1 cellular context compared by ENCODE assay signal in the genomic region with DNA sequence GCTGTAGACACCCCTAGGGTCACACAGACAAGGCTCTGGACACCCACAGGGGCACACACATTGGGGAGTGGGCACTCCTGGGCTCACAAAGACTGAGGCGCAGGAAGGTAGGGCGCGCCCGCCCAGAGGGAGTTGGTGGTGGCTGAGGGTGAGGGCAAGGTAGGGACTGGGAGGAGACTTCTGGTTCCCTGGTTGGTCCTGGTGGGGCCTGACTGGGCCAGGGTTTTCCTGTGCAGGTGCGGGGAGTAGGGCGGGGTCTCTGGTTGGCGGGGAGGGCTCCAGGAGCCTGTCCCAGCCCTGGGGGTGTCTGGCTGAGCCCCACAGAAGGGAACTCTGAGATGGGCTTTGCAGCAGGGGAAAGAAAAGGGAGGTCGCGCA.
TF ChIP-seq lines count a peak whose summit lies in the region.

No MANE protein-coding gene starts in this region.

TF ChIP-seq in IMR-90, 13 proteins besides CTCF, POLR2A, EP300 and RAD21:
- TF ChIP-seq CEBPB (IDR thresholded peaks at IDR 0.05; ENCODE audit: low read depth, low read length) = no peak
- no peak for TF ChIP-seq FOS (IDR thresholded peaks at IDR 0.05; ENCODE audit: low read depth, low read length)
- no peak for TF ChIP-seq RCOR1 (IDR thresholded peaks at IDR 0.05; ENCODE audit: insufficient replicate concordance, low read length)
- TF ChIP-seq, protein P1, sequence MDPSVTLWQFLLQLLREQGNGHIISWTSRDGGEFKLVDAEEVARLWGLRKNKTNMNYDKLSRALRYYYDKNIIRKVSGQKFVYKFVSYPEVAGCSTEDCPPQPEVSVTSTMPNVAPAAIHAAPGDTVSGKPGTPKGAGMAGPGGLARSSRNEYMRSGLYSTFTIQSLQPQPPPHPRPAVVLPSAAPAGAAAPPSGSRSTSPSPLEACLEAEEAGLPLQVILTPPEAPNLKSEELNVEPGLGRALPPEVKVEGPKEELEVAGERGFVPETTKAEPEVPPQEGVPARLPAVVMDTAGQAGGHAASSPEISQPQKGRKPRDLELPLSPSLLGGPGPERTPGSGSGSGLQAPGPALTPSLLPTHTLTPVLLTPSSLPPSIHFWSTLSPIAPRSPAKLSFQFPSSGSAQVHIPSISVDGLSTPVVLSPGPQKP (IDR thresholded peaks at IDR 0.05; ENCODE audit: borderline replicate concordance, low read depth, low read length) = no peak
- TF ChIP-seq, protein P2, sequence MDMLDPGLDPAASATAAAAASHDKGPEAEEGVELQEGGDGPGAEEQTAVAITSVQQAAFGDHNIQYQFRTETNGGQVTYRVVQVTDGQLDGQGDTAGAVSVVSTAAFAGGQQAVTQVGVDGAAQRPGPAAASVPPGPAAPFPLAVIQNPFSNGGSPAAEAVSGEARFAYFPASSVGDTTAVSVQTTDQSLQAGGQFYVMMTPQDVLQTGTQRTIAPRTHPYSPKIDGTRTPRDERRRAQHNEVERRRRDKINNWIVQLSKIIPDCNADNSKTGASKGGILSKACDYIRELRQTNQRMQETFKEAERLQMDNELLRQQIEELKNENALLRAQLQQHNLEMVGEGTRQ (IDR thresholded peaks at IDR 0.05; ENCODE audit: low read depth, low read length) = no peak
- no peak for TF ChIP-seq MXI1 (IDR thresholded peaks at IDR 0.05; ENCODE audit: borderline replicate concordance, low read depth, low read length)
- no peak for TF ChIP-seq RFX5 (IDR thresholded peaks at IDR 0.05; ENCODE audit: low read depth, low read length)
- TF ChIP-seq CHD1 (IDR thresholded peaks at IDR 0.05; ENCODE audit: low read depth, low read length) = no peak
- no peak for TF ChIP-seq MAFK (IDR thresholded peaks at IDR 0.05; ENCODE audit: low read depth, low read length)
- no peak for TF ChIP-seq NFE2L2 (IDR thresholded peaks at IDR 0.05; ENCODE audit: low read depth, low read length)
- no peak for TF ChIP-seq BHLHE40 (IDR thresholded peaks at IDR 0.05; ENCODE audit: low read depth, low read length)
- TF ChIP-seq SMC3 (IDR thresholded peaks at IDR 0.05; ENCODE audit: low read depth, low read length) = no peak
- no peak for TF ChIP-seq MAZ (IDR thresholded peaks at IDR 0.05; ENCODE audit: borderline replicate concordance, low read depth, low read length)
